Comparison of ENCODE assay signal across 29 cellular contexts in the genomic region with DNA sequence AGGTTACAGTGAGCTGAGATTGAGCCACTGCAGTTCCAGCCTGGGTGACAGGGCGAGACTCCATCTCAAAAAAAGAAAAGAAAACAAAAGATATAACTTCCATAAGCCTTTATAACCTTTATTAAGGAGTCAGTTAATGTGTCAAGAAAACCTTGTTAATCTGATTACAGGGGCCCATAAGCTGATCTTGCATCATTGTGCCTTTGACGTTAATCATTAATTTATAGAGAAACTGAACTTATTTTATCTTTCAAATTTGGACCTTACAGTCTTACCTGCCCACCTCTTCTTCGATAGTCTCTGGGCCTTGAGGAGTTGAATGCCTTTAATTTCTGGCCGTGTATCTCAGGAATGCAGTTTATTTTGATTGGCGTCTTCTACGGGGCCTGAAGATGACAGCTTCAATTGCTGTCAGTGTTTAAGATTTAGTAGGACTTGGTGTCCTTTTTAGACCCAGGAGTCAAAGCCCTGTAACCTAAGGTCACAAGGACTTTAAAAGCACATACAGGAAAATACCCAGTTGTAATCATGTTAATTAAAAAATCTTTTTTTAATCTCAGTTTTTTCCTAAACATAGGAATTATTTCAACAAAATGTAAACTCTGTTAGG. TPM values are rescaled to one million over a fixed set of nuclear protein-coding genes. Genes with fewer than 3 reads are reported as not detected.
"Had no signal": no experiment of that assay in that cellular context is flagged by ENCODE, and none has a peak within 500 bp of the region (broad histone marks: within the 10 kb centered on the region; RNA-seq: fewer than 3 reads in every experiment).

No MANE protein-coding gene starts in this region.

- H3K27me3 Mint-ChIP-seq: naive thymus-derived CD8-positive, alpha-beta T cell; natural killer cell treated with Interleukin-12 subunit alpha and Interleukin-12 subunit beta and Interleukin-15 and Interleukin-18, amount 100 ng/mL, for 72 hours; stimulated activated naive B cell treated with anti-CD40 and anti-IgM and Interleukin-4, amounts not matched to agents 10 μg/mL and 1 μg/mL and 100 μg/mL, for 72 hours; stimulated activated naive CD8-positive, alpha-beta T cell treated with anti-CD3 and anti-CD28 coated beads, Interleukin-15, Interleukin-2, amounts not matched to agents 100 ng/mL and 50 ng/mL, for 24 hours had no signal

- H3K9me3 ChIP-seq: neutrophil, pancreas, psoas muscle, thoracic aorta, thyroid gland, vagina had no signal

- H3K27ac Mint-ChIP-seq: naive thymus-derived CD8-positive, alpha-beta T cell; natural killer cell treated with Interleukin-12 subunit alpha and Interleukin-12 subunit beta and Interleukin-15 and Interleukin-18, amount 100 ng/mL, for 72 hours; nephron progenitor cell; stimulated activated effector memory CD8-positive, alpha-beta T cell treated with anti-CD3 and anti-CD28 coated beads, Interleukin-12 subunit alpha, Interleukin-12 subunit beta, amount 100 ng/mL, for 72 hours; stimulated activated naive B cell treated with anti-CD40 and anti-IgM and Interleukin-4, amounts not matched to agents 10 μg/mL and 1 μg/mL and 100 μg/mL, for 72 hours; stimulated activated naive CD8-positive, alpha-beta T cell treated with anti-CD3 and anti-CD28 coated beads, Interleukin-15, Interleukin-2, amounts not matched to agents 100 ng/mL and 50 ng/mL, for 24 hours had no signal

- DNase-seq: naive thymus-derived CD8-positive, alpha-beta T cell; nephron progenitor cell; nucleus accumbens; pancreas; psoas muscle; right cardiac atrium; stimulated activated CD4-positive, alpha-beta T cell treated with anti-CD3 and anti-CD28 coated beads, Interleukin-15, amount 100 ng/mL, for 24 hours; stimulated activated CD4-positive, alpha-beta T cell treated with anti-CD3 and anti-CD28 coated beads, Interleukin-2, amount 100 ng/mL, for 24 hours; stimulated activated CD4-positive, alpha-beta T cell treated with anti-CD3 and anti-CD28 coated beads, Interleukin-2, amount 100 ng/mL, for 48 hours; stimulated activated CD4-positive, alpha-beta T cell treated with anti-CD3 and anti-CD28 coated beads, Interleukin-4, amount 100 ng/mL, for 24 hours; stimulated activated naive B cell treated with anti-CD40 and anti-IgM and Interleukin-4, amounts not matched to agents 10 μg/mL and 1 μg/mL and 100 μg/mL, for 72 hours; stimulated activated naive CD4-positive, alpha-beta T cell treated with Interleukin-2 at 50 U/mL for 16 hours; stomach; thyroid gland; trophoblast cell; upper lobe of left lung had no signal

- H3K27ac ChIP-seq: neutrophil, pancreas, psoas muscle, skin epidermis, stomach, thoracic aorta, thyroid gland, tibial nerve, upper lobe of left lung, vagina had no signal

- H3K36me3 ChIP-seq: neutrophil, stomach, thoracic aorta, thyroid gland, upper lobe of left lung, vagina had no signal

- FAIRE-seq: pancreas, urothelium cell line had no signal

- H3K4me3 Mint-ChIP-seq: naive thymus-derived CD8-positive, alpha-beta T cell; natural killer cell treated with Interleukin-12 subunit alpha and Interleukin-12 subunit beta and Interleukin-15 and Interleukin-18, amount 100 ng/mL, for 72 hours; nephron progenitor cell; neural crest cell; stimulated activated effector memory CD8-positive, alpha-beta T cell treated with anti-CD3 and anti-CD28 coated beads, Interleukin-12 subunit alpha, Interleukin-12 subunit beta, amount 100 ng/mL, for 72 hours; stimulated activated naive B cell treated with anti-CD40 and anti-IgM and Interleukin-4, amounts not matched to agents 10 μg/mL and 1 μg/mL and 100 μg/mL, for 72 hours; stimulated activated naive CD8-positive, alpha-beta T cell treated with anti-CD3 and anti-CD28 coated beads, Interleukin-15, Interleukin-2, amounts not matched to agents 100 ng/mL and 50 ng/mL, for 24 hours had no signal

- ATAC-seq: naive thymus-derived CD8-positive, alpha-beta T cell; natural killer cell treated with Interleukin-12 subunit alpha and Interleukin-12 subunit beta and Interleukin-15 and Interleukin-18, amount 100 ng/mL, for 72 hours; pancreas; psoas muscle; right cardiac atrium; sciatic nerve; stimulated activated effector memory CD8-positive, alpha-beta T cell treated with anti-CD3 and anti-CD28 coated beads, Interleukin-12 subunit alpha, Interleukin-12 subunit beta, amount 100 ng/mL, for 72 hours; stimulated activated naive B cell treated with anti-CD40 and anti-IgM and Interleukin-4, amounts not matched to agents 10 μg/mL and 1 μg/mL and 100 μg/mL, for 72 hours had no signal

- H3K4me1 Mint-ChIP-seq: nephron progenitor cell, neural crest cell had no signal

- H3K4me3 ChIP-seq: pancreas, psoas muscle, skin epidermis, stomach, thoracic aorta, thyroid gland, tibial nerve, upper lobe of left lung, vagina had no signal

- H3K9me3 Mint-ChIP-seq: natural killer cell treated with Interleukin-12 subunit alpha and Interleukin-12 subunit beta and Interleukin-15 and Interleukin-18, amount 100 ng/mL, for 72 hours; stimulated activated effector memory CD8-positive, alpha-beta T cell treated with anti-CD3 and anti-CD28 coated beads, Interleukin-12 subunit alpha, Interleukin-12 subunit beta, amount 100 ng/mL, for 72 hours had no signal

- H3K27me3 ChIP-seq: neutrophil, pancreas, stomach, thyroid gland, tibial nerve, upper lobe of left lung, vagina had no signal

RNA-seq across cellular contexts. Expression of gene KIAA0319, which starts 26.7 kb away (rescaled TPM):
- total RNA-seq: naive thymus-derived CD8-positive, alpha-beta T cell; osteocyte; renal cortical epithelial cell; thoracic aorta had no signal
- polyA plus RNA-seq: right cardiac atrium had no signal
